ENCODE assay signal across 8 cellular contexts in genomic region chr1:87330954-87331318, GRCh38. TPM values are rescaled to one million over a fixed set of nuclear protein-coding genes. Genes with fewer than 3 reads are reported as not detected.
DNase-seq lines count a peak whose midpoint lies in the region; ATAC-seq, FAIRE-seq and TF ChIP-seq lines count a peak whose summit lies in the region.

No MANE protein-coding gene starts in this region.

- no peaks in the 10 kb centered on the region for H4K20me1 ChIP-seq in GM12878 (ENCODE audit: control insufficient read depth, insufficient read depth)

- intact Hi-C loops in left ventricle myocardium superior (cut with micrococcal nuclease) = no loop called here
- intact Hi-C loops in GM12878 (cut with micrococcal nuclease; ENCODE audit: unreplicated experiment) = loop anchor here (5.0 to 10.0 kb wide), 4 partner anchors 256 to 626 kb away; partner anchors contain the start of genes HS2ST1, SELENOF and SH3GLB1
- intact Hi-C loops in lower lobe of right lung (cut with DNase I) = no loop called here

- DNase-seq in cardiac muscle cell (ENCODE audit: low read depth in 1 of 2, low spot score in 1 of 2) (peak in 1 of 2 donors; percentile 29), left ventricle myocardium superior (no peak), GM12878 (ENCODE audit: low read depth, low spot score) (no peak), lower lobe of right lung (no peak), urothelium cell line (ENCODE audit: low spot score) (peak; percentile 8), omental fat pad (ENCODE audit: low spot score) (no peak), dermis blood vessel endothelial cell (no peak)

- in situ Hi-C loops in GM12878 (cut with MboI) = loop anchor here (5.0 kb wide), 1 partner anchor 121 kb away; no protein-coding TSS in a partner anchor

- TF ChIP-seq POLR2A in GM12878 (IDR thresholded peaks at IDR 0.05; ENCODE audit: low read depth, low read length) = no peak

- H3K79me2 ChIP-seq in GM12878 (ENCODE audit: control insufficient read depth, insufficient read depth, low read length) = peaks cover 50% of the 10 kb centered on the region

- SMC1A ChIA-PET in GM12878 (lab: Charles Lee; ENCODE audit: uncharacterized antibody, unreplicated experiment) = interaction anchor here (0.9 to 3.6 kb wide), 7 partner anchors 10 to 1064 kb away, joined by 3 to 17 read pairs (median 5); no protein-coding TSS in a partner anchor

- POLR2A ChIA-PET in GM12878 (lab: Charles Lee) = interaction anchor here (0.9 to 1.0 kb wide), 2 partner anchors 119 to 120 kb away, joined by 4 to 5 read pairs; no protein-coding TSS in a partner anchor

- peak overlapping the region; percentile 94 for H3K4me2 ChIP-seq in GM12878 (ENCODE audit: control insufficient read depth, insufficient read depth)

- no peaks in the 10 kb centered on the region for H3K27me3 ChIP-seq in cardiac muscle cell
- H3K27me3 ChIP-seq in GM12878 (replicated peaks in 1 of 2; ENCODE audit: control insufficient read depth in 2 of 2, insufficient read depth in 2 of 2, low read length in 1 of 2) = no peaks in the 10 kb centered on the region
- no peaks in the 10 kb centered on the region for H3K27me3 ChIP-seq in lower lobe of right lung (ENCODE audit: low read depth)

- no peaks in the 10 kb centered on the region for H3K9me3 ChIP-seq in cardiac muscle cell (ENCODE audit: low read depth)
- H3K9me3 ChIP-seq in GM12878 (replicated peaks; ENCODE audit: control insufficient read depth, insufficient read depth, low read length) = no peaks in the 10 kb centered on the region
- no peaks in the 10 kb centered on the region for H3K9me3 ChIP-seq in lower lobe of right lung

- H3K36me3 ChIP-seq in cardiac muscle cell (peaks cover 8% of the 10 kb centered on the region), GM12878 (ENCODE audit: control insufficient read depth in 2 of 2, insufficient read depth in 2 of 2, low read length in 1 of 2) (peaks cover 0 to 2% of the 10 kb centered on the region in 2 experiments; a peak in 1 of 4 replicates), lower lobe of right lung (peaks cover 4% of the 10 kb centered on the region)

- H2AFZ ChIP-seq in GM12878 (ENCODE audit: control insufficient read depth, low read depth, low read length) = peak overlapping the region; percentile 57

- H3K4me3 ChIP-seq in cardiac muscle cell (peak overlapping the region; percentile 94), GM12878 (peak overlapping the region; percentile 90), lower lobe of right lung (peak overlapping the region; percentile 87)

- H3K4me1 ChIP-seq in cardiac muscle cell (ENCODE audit: low read depth) (peaks cover 37% of the 10 kb centered on the region), GM12878 (ENCODE audit: control insufficient read depth, insufficient read depth, low read length) (peaks cover 10% of the 10 kb centered on the region), lower lobe of right lung (peaks cover 42% of the 10 kb centered on the region)

- no peak for TF ChIP-seq EP300 in GM12878 (IDR thresholded peaks at IDR 0.05; ENCODE audit: borderline replicate concordance in 1 of 2, control insufficient read depth in 1 of 2, low read depth in 2 of 2, low read length in 2 of 2)

- TF ChIP-seq CTCF in cardiac muscle cell (IDR thresholded peaks at IDR 0.05; ENCODE audit: low read depth, low read length) (no peak), GM12878 (IDR thresholded peaks at IDR 0.05 in 2 of 3, conservative IDR thresholded peaks at IDR 0.05 in 1 of 3; ENCODE audit: control insufficient read depth in 2 of 3, extremely low read depth in 1 of 3, insufficient read depth in 1 of 3, low read depth in 3 of 3, low read length in 3 of 3) (no peak), lower lobe of right lung (IDR thresholded peaks at IDR 0.05) (no peak), omental fat pad (IDR thresholded peaks at IDR 0.05) (no peak)

- CTCF ChIA-PET in GM12878 (lab: Yijun Ruan, JAX) = interaction anchor here (0.8 to 3.8 kb wide), 6 partner anchors 38 to 617 kb away, joined by 3 to 11 read pairs (median 3); no protein-coding TSS in a partner anchor

- ATAC-seq in left ventricle myocardium superior (no peak), GM12878 (no peak), lower lobe of right lung (no peak), omental fat pad (ENCODE audit: low FRiP score) (no peak), GM19023 (IDR thresholded peaks at IDR 0.05; ENCODE audit: unreplicated experiment) (no peak)

- no peak for TF ChIP-seq RAD21 in GM12878 (IDR thresholded peaks at IDR 0.05; ENCODE audit: insufficient read depth, low read depth, low read length)

- peak overlapping the region; percentile 62; the same call in 1 of the 2 replicates for H3K9ac ChIP-seq in GM12878 (ENCODE audit: control insufficient read depth, insufficient read depth, low read length)

- no TSS peak for BruUV-seq in GM12878 (replicated peaks; lab: Mats Ljungman, UMichigan)

- no peak for FAIRE-seq in GM12878 (lab: Jason Lieb, UNC)
- no peak for FAIRE-seq in urothelium cell line (lab: Jason Lieb, UNC)

- 0% methylated on average over 4 of the region's 8 CpGs for WGBS in GM12878 (ENCODE audit: insufficient coverage, insufficient replicate concordance, low lambda C conversion rate, missing lambda C conversion rate)

- H3K27ac ChIP-seq in cardiac muscle cell (peak overlapping the region; percentile 96), GM12878 (ENCODE audit: control insufficient read depth, insufficient read depth) (peak overlapping the region; percentile 3), lower lobe of right lung (peak overlapping the region; percentile 95)

- RAD21 ChIA-PET in GM12878 (lab: Charles Lee; ENCODE audit: unreplicated experiment) = interaction anchor here (0.7 to 7.9 kb wide), 8 partner anchors 20 to 850 kb away, joined by 3 to 55 read pairs (median 4); no protein-coding TSS in a partner anchor

TF ChIP-seq in GM12878, 131 proteins besides CTCF, POLR2A, EP300 and RAD21 (continues in another document):
- TF ChIP-seq CEBPB (IDR thresholded peaks at IDR 0.05; ENCODE audit: borderline replicate concordance in 1 of 2, low read depth in 2 of 2, low read length in 2 of 2) (no peak), BMI1 (IDR thresholded peaks at IDR 0.05; ENCODE audit: borderline replicate concordance) (no peak), MEF2B (IDR thresholded peaks at IDR 0.05; ENCODE audit: partially characterized antibody, poor library complexity, severe bottlenecking) (no peak), CHD1 (IDR thresholded peaks at IDR 0.05; ENCODE audit: low read depth, low read length) (no peak), ZBED1 (IDR thresholded peaks at IDR 0.05; ENCODE audit: borderline replicate concordance) (no peak), BRCA1 (IDR thresholded peaks at IDR 0.05; ENCODE audit: low read depth, low read length) (no peak), USF1 (IDR thresholded peaks at IDR 0.05; ENCODE audit: borderline replicate concordance, extremely low read length, insufficient read depth, low read depth, low read length) (no peak)

RNA-seq across cellular contexts. Expression of gene LMO4, which starts 2.3 kb away (rescaled TPM):
- total RNA-seq in cardiac muscle cell = 126 and 136 TPM in 2 replicates
- 53.3 and 61.9 TPM in 2 replicates for polyA plus RNA-seq in cardiac muscle cell
- 49.2 TPM for total RNA-seq in left ventricle myocardium superior
- total RNA-seq in GM12878 (2013; cell fraction: nucleolus; rRNA removed) = 8.4 and 11.3 TPM in 2 replicates
- total RNA-seq in GM12878 (2014; rRNA removed) = 22.5 and 23.4 TPM in 2 replicates
- total RNA-seq in GM12878 (2014; rRNA removed; fragmentation: Illumina TruSeq; extraction: Trizol) = 18.9 and 19.4 TPM in 2 replicates
- 27.9 and 30.8 TPM in 2 replicates for total RNA-seq in GM12878 (2021)
- polyA plus RNA-seq in GM12878 (2011; ENCODE audit: low read depth) = 13.0 TPM
- 70.5 and 76.6 TPM in 2 replicates for polyA plus RNA-seq in GM12878 (2011; rRNA removed)
- polyA plus RNA-seq in GM12878 (2011; cell fraction: cytosol; rRNA removed) = 51.7 and 62.3 TPM in 2 replicates
- 82.7 and 110 TPM in 2 replicates for polyA plus RNA-seq in GM12878 (2011; cell fraction: nucleus; rRNA removed)
- 18.6 and 23.4 TPM in 2 replicates for polyA plus RNA-seq in GM12878 (2012)
- 22.6 and 25.2 TPM in 2 replicates for polyA plus RNA-seq in GM12878 (2014; fragmentation: Illumina TruSeq; extraction: Trizol)
- polyA plus RNA-seq in GM12878 (2014; fragmentation: Nextera tagmentation; extraction: Ambion mirVana) = 1 to 10 TPM; 3.8 to 5.7 TPM
- 30.4 and 35.3 TPM in 2 replicates for polyA plus RNA-seq in GM12878 (2014; rRNA removed)
- 1 to 10 TPM; 8.4 to 8.5 TPM for polyA plus RNA-seq in GM12878 (2016; fragmentation: Nextera tagmentation; extraction: Ambion mirVana)
- 42.7 and 46.4 TPM in 2 replicates for polyA minus RNA-seq in GM12878 (2011; rRNA and poly(A)+ RNA removed)
- 13.8 and 14.9 TPM in 2 replicates for polyA minus RNA-seq in GM12878 (2011; cell fraction: cytosol; rRNA and poly(A)+ RNA removed)
- polyA minus RNA-seq in GM12878 (2011; cell fraction: nucleus; rRNA and poly(A)+ RNA removed) = 24.2 and 34.6 TPM in 2 replicates
- total RNA-seq in lower lobe of right lung = 53.0 TPM
- 10 to 100 TPM; 42.0 to 52.9 (median 49.0) TPM for total RNA-seq in omental fat pad
- total RNA-seq in dermis blood vessel endothelial cell = 20.2 and 20.8 TPM in 2 replicates

Comparison
In these comparisons a context has a peak if more than half of its experiments do, and no peak if none do; other contexts are left out.
1. H3K27ac ChIP-seq: peak in every context shown above with its lines; median percentile 96 in cardiac muscle cell; 95 in lower lobe of right lung; 3 in GM12878.